ENCODE assay signal across 1 cellular context in the genomic region with DNA sequence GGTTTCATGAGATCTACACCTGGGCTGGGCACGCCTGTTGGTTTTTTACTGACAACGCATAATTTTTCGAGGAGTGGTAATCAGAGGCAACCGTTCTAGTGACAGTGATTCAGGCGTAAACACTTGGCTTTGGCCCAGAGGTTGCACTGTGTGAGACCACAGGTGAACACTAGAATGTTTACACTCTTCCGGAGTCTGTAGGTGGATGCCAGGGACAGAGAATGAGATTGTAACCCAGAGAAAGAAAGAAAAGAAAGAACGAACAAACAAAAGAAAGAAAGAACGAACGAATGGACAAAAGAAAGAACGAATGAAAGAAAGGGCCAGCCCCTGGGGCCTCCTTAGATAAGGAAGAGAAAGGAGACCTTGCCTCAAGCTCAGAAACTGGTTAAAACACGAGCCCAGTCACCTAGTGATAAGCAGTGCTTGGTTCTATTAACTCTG.
A peak's percentile ranks its signal among the peaks of the same experiment; 100 is the strongest.
TF ChIP-seq lines count a peak whose summit lies in the region.

No MANE protein-coding gene starts in this region.

TF ChIP-seq in K562, 482 proteins besides CTCF, POLR2A, EP300 and RAD21 (continued from another document):
- TF ChIP-seq, protein P1, sequence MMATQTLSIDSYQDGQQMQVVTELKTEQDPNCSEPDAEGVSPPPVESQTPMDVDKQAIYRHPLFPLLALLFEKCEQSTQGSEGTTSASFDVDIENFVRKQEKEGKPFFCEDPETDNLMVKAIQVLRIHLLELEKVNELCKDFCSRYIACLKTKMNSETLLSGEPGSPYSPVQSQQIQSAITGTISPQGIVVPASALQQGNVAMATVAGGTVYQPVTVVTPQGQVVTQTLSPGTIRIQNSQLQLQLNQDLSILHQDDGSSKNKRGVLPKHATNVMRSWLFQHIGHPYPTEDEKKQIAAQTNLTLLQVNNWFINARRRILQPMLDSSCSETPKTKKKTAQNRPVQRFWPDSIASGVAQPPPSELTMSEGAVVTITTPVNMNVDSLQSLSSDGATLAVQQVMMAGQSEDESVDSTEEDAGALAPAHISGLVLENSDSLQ (IDR thresholded peaks at IDR 0.05) = peak; percentile 35; the same call in 1 of the 2 replicates
- TF ChIP-seq HDAC2 (IDR thresholded peaks at IDR 0.05) (peak; percentile 39; the same call in 1 of the 2 replicates), DPF2 (IDR thresholded peaks at IDR 0.05) (peak; percentile 57; the same call in 1 of the 2 replicates), MEIS2 (IDR thresholded peaks at IDR 0.05; ENCODE audit: partially characterized antibody) (peak; percentile 20), HDAC1 (IDR thresholded peaks at IDR 0.05) (peak in 1 of 2 experiments; percentile 43; a peak in 1 of 4 replicates), ZNF316 (IDR thresholded peaks at IDR 0.05) (peak; percentile 92), ZKSCAN8 (CRISPR knock-in tag; IDR thresholded peaks at IDR 0.05) (no peak), NFE2 (IDR thresholded peaks at IDR 0.05; ENCODE audit: low read depth) (0 out of 2 replicates have a peak, but pooled peaks have one; percentile 16), TAF9B (IDR thresholded peaks at IDR 0.05; ENCODE audit: partially characterized antibody) (no peak), MAFF (IDR thresholded peaks at IDR 0.05; ENCODE audit: low read length) (peak; percentile 45; the same call in 1 of the 2 replicates)
- TF ChIP-seq, protein P2, sequence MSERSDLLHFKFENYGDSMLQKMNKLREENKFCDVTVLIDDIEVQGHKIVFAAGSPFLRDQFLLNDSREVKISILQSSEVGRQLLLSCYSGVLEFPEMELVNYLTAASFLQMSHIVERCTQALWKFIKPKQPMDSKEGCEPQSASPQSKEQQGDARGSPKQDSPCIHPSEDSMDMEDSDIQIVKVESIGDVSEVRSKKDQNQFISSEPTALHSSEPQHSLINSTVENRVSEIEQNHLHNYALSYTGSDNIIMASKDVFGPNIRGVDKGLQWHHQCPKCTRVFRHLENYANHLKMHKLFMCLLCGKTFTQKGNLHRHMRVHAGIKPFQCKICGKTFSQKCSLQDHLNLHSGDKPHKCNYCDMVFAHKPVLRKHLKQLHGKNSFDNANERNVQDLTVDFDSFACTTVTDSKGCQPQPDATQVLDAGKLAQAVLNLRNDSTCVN (CRISPR knock-in tag; IDR thresholded peaks at IDR 0.05) = no peak
- TF ChIP-seq, protein P3, sequence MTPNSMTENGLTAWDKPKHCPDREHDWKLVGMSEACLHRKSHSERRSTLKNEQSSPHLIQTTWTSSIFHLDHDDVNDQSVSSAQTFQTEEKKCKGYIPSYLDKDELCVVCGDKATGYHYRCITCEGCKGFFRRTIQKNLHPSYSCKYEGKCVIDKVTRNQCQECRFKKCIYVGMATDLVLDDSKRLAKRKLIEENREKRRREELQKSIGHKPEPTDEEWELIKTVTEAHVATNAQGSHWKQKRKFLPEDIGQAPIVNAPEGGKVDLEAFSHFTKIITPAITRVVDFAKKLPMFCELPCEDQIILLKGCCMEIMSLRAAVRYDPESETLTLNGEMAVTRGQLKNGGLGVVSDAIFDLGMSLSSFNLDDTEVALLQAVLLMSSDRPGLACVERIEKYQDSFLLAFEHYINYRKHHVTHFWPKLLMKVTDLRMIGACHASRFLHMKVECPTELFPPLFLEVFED (CRISPR knock-in tag; conservative IDR thresholded peaks at IDR 0.05) = no peak
TF ChIP-seq in K562: peak in this region for 32.
